ENCODE assay signal across 18 cellular contexts in genomic region chr4:74121643-74122579, GRCh38. TPM values are rescaled to one million over a fixed set of nuclear protein-coding genes. Genes with fewer than 3 reads are reported as not detected.
"Had no signal": no experiment of that assay in that cellular context is flagged by ENCODE, and none has a peak within 500 bp of the region (broad histone marks: within the 10 kb centered on the region; RNA-seq: fewer than 3 reads in every experiment).

No MANE protein-coding gene starts in this region.

- H3K27ac Mint-ChIP-seq: stimulated activated memory B cell treated with anti-CD40 and anti-IgM and Interleukin-4, amounts not matched to agents 10 μg/mL and 1 μg/mL and 100 μg/mL, for 72 hours; stimulated activated naive CD8-positive, alpha-beta T cell treated with anti-CD3 and anti-CD28 coated beads, Interleukin-15, Interleukin-2, amounts not matched to agents 100 ng/mL and 50 ng/mL, for 24 hours had no signal

- H3K9me3 ChIP-seq: esophagus squamous epithelium, mucosa of descending colon, testis, tibial nerve, upper lobe of right lung, vagina had no signal

- H3K4me1 Mint-ChIP-seq: stimulated activated memory B cell treated with anti-CD40 and anti-IgM and Interleukin-4, amounts not matched to agents 10 μg/mL and 1 μg/mL and 100 μg/mL, for 72 hours had no signal

- H3K36me3 Mint-ChIP-seq: naive thymus-derived CD8-positive, alpha-beta T cell; stimulated activated memory B cell treated with anti-CD40 and anti-IgM and Interleukin-4, amounts not matched to agents 10 μg/mL and 1 μg/mL and 100 μg/mL, for 72 hours had no signal

- H3K4me1 ChIP-seq: testis had no signal

- ATAC-seq: mucosa of descending colon; naive thymus-derived CD8-positive, alpha-beta T cell; right cardiac atrium; stimulated activated memory B cell treated with anti-CD40 and anti-IgM and Interleukin-4, amounts not matched to agents 10 μg/mL and 1 μg/mL and 100 μg/mL, for 72 hours had no signal

- H3K36me3 ChIP-seq: esophagus squamous epithelium, tibial nerve, upper lobe of right lung, vagina had no signal

- H3K27me3 Mint-ChIP-seq: stimulated activated memory B cell treated with anti-CD40 and anti-IgM and Interleukin-4, amounts not matched to agents 10 μg/mL and 1 μg/mL and 100 μg/mL, for 72 hours had no signal

- H3K4me3 ChIP-seq: esophagus squamous epithelium, hepatocyte, mucosa of descending colon, testis, tibial nerve, upper lobe of right lung, vagina had no signal

- H3K4me3 Mint-ChIP-seq: naive thymus-derived CD8-positive, alpha-beta T cell; neural crest cell; stimulated activated memory B cell treated with anti-CD40 and anti-IgM and Interleukin-4, amounts not matched to agents 10 μg/mL and 1 μg/mL and 100 μg/mL, for 72 hours; stimulated activated naive CD8-positive, alpha-beta T cell treated with anti-CD3 and anti-CD28 coated beads, Interleukin-15, Interleukin-2, amounts not matched to agents 100 ng/mL and 50 ng/mL, for 24 hours had no signal

- H3K27ac ChIP-seq: esophagus squamous epithelium, hepatocyte, testis, tibial nerve, upper lobe of right lung, vagina had no signal

- DNase-seq: dermis blood vessel endothelial cell; esophagus squamous epithelium; foreskin fibroblast; head of caudate nucleus; kidney glomerular epithelial cell; mammary epithelial cell; mucosa of descending colon; naive thymus-derived CD8-positive, alpha-beta T cell; right cardiac atrium; stimulated activated CD4-positive, alpha-beta T cell treated with anti-CD3 and anti-CD28 coated beads, Interleukin-4, amount 100 ng/mL, for 24 hours; testis; upper lobe of right lung had no signal

- H3K27me3 ChIP-seq: esophagus squamous epithelium, hepatocyte, testis, tibial nerve, upper lobe of right lung, vagina had no signal

RNA-seq across cellular contexts. Expression of gene CXCL2, which starts 22.9 kb away (rescaled TPM):
- total RNA-seq: naive thymus-derived CD8-positive, alpha-beta T cell had no signal
- polyA plus RNA-seq: naive thymus-derived CD8-positive, alpha-beta T cell had no signal
